ENCODE assay signal across 13 cellular contexts in the genomic region with DNA sequence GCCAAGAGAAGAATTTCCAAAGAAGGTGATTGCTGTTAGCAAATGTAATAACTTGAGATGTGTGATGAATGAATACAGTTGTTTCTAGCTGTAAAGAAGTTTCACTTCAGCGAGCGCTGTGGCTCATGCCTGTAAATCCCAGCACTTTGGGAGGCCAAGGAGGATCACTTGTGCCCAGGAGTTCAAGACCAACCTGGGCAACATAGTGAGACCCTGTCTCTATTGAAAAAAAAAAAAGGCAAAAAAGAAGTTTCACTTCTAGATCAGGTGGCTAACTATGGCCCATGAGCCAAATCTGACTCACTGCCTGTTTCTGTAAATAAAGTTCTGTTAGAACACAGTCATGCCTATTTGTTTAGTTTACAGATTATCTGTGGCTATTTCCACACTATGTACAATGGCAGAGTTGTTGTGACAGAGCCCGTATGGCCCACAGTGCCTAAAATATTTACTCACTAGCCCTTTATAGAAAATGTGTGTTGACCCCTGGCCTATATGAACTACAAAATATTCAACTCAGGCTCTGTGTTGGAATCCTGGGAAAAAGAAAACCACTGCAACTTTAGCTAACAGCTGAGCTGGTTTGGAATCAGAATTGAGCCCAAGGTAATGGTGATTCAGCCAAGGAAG. TPM values are rescaled to one million over a fixed set of nuclear protein-coding genes. Genes with fewer than 3 reads are reported as not detected.
DNase-seq lines count a peak whose midpoint lies in the region; ATAC-seq and TF ChIP-seq lines count a peak whose summit lies in the region.
"Had no signal": no experiment of that assay in that cellular context is flagged by ENCODE, and none has a peak within 500 bp of the region (broad histone marks: within the 10 kb centered on the region; RNA-seq: fewer than 3 reads in every experiment).

No MANE protein-coding gene starts in this region.

- H3K9me3 ChIP-seq in MM.1S (replicated peaks; ENCODE audit: insufficient read depth, low read length) (no peaks in the 10 kb centered on the region), mucosa of descending colon (no peaks in the 10 kb centered on the region), Caco-2 (no peaks in the 10 kb centered on the region)

- no peak overlapping the region for H3K27ac Mint-ChIP-seq in Caco-2 (ENCODE audit: unreplicated experiment)
- H3K27ac Mint-ChIP-seq: CD8-positive, alpha-beta T cell had no signal

- H3K4me2 ChIP-seq in MM.1S (ENCODE audit: low read depth, low read length) = peak overlapping the region; percentile 13; the same call in 1 of the 2 replicates

- H3F3A ChIP-seq in MM.1S (ENCODE audit: insufficient read depth, low read length) = no peaks in the 10 kb centered on the region

- no peak overlapping the region for H3K9ac ChIP-seq in MM.1S (ENCODE audit: low read length)

- POLR2A ChIA-PET in Caco-2 (lab: Charles Lee) = no interaction called here

- no peak overlapping the region for H3K4me3 Mint-ChIP-seq in Caco-2 (ENCODE audit: unreplicated experiment)
- H3K4me3 Mint-ChIP-seq: CD8-positive, alpha-beta T cell had no signal

- no peak overlapping the region for H3K4me3 ChIP-seq in MM.1S (ENCODE audit: low read length)
- no peak overlapping the region for H3K4me3 ChIP-seq in mucosa of descending colon
- H3K4me3 ChIP-seq in Caco-2 (ENCODE audit: low read depth, low read length) = no peak overlapping the region

- ATAC-seq in mucosa of descending colon (peak; percentile 25), GM19035 (IDR thresholded peaks at IDR 0.05; ENCODE audit: unreplicated experiment) (no peak), HG03460 (IDR thresholded peaks at IDR 0.05; ENCODE audit: unreplicated experiment) (no peak)
- ATAC-seq: CD8-positive, alpha-beta T cell had no signal

- TF ChIP-seq CTCF in MM.1S (IDR thresholded peaks at IDR 0.05; ENCODE audit: low read length) (no peak), mucosa of descending colon (IDR thresholded peaks at IDR 0.05) (no peak), Caco-2 (IDR thresholded peaks at IDR 0.05; ENCODE audit: insufficient read depth in 1 of 2, low read depth in 1 of 2, low read length in 1 of 2, severe bottlenecking in 1 of 2, unreplicated experiment in 1 of 2) (no peak)

- H3K79me2 ChIP-seq in MM.1S (ENCODE audit: low read length) = no peaks in the 10 kb centered on the region

- peaks cover 5% of the 10 kb centered on the region for H3K36me3 Mint-ChIP-seq in Caco-2 (ENCODE audit: insufficient read depth, unreplicated experiment)
- H3K36me3 Mint-ChIP-seq: CD8-positive, alpha-beta T cell had no signal

- no peaks in the 10 kb centered on the region for H3K9me3 Mint-ChIP-seq in Caco-2 (ENCODE audit: unreplicated experiment)
- H3K9me3 Mint-ChIP-seq: CD8-positive, alpha-beta T cell had no signal

- H4K20me1 ChIP-seq in MM.1S (ENCODE audit: insufficient read depth, low read length) = no peaks in the 10 kb centered on the region

- H3K4me1 ChIP-seq in MM.1S (ENCODE audit: low read length) (no peaks in the 10 kb centered on the region), mucosa of descending colon (ENCODE audit: low read depth) (no peaks in the 10 kb centered on the region), Caco-2 (no peaks in the 10 kb centered on the region)

- peak overlapping the region; percentile 17; the same call in 1 of the 2 replicates for H2AFZ ChIP-seq in MM.1S (ENCODE audit: low read length)

- H3K27me3 ChIP-seq in MM.1S (replicated peaks; ENCODE audit: insufficient read depth, low read length) = no peaks in the 10 kb centered on the region
- no peaks in the 10 kb centered on the region for H3K27me3 ChIP-seq in Caco-2 (replicated peaks; ENCODE audit: control insufficient read depth, insufficient read depth, low read length)

- intact Hi-C loops in mucosa of descending colon (cut with DNase I, micrococcal nuclease) (no loop called here), Caco-2 (cut with micrococcal nuclease; ENCODE audit: unreplicated experiment) (no loop called here)

- no peaks in the 10 kb centered on the region for H3K9me2 ChIP-seq in MM.1S (replicated peaks; ENCODE audit: insufficient read depth, low read length)

- DNase-seq in EL (peak; percentile 58), MM.1S (no peak), dedifferentiated amniotic fluid mesenchymal stem cell (ENCODE audit: extremely low spot score) (peak; percentile 28), mucosa of descending colon (no peak), HuH-7.5 (ENCODE audit: low spot score) (no peak), Caco-2 (no peak)
- DNase-seq: anterior cingulate cortex; CD8-positive, alpha-beta T cell; NCI-H446 treated with DMSO at 0.1 percent for 48 hours; RPMI8226; substantia nigra had no signal

- H3K36me3 ChIP-seq in MM.1S (replicated peaks; ENCODE audit: insufficient read depth, low read length) (no peaks in the 10 kb centered on the region), mucosa of descending colon (ENCODE audit: low read depth) (no peaks in the 10 kb centered on the region), Caco-2 (ENCODE audit: control insufficient read depth, insufficient read depth, low read length) (no peaks in the 10 kb centered on the region)

- peaks cover 3% of the 10 kb centered on the region for H3K27me3 Mint-ChIP-seq in Caco-2 (ENCODE audit: insufficient read depth, unreplicated experiment)

- no peaks in the 10 kb centered on the region for H3K4me1 Mint-ChIP-seq in Caco-2 (ENCODE audit: low read depth, unreplicated experiment)

- CTCF ChIA-PET in Caco-2 (lab: Charles Lee) = no interaction called here

- no peak overlapping the region for H3K27ac ChIP-seq in MM.1S (ENCODE audit: low read length)

- BruUV-seq in Caco-2 (replicated peaks; lab: Mats Ljungman, UMichigan) = no TSS peak

RNA-seq across cellular contexts. Expression of a gene that starts 54.1 kb away (rescaled TPM):
- 10 to 100 TPM; 10.5 to 18.0 (median 16.2) TPM for total RNA-seq in mucosa of descending colon
- total RNA-seq in Caco-2 (2022) = 30.0 and 34.3 TPM in 2 replicates

Comparison
In these comparisons a context has a peak if more than half of its experiments do, and no peak if none do; other contexts are left out.
1. DNase-seq: peak in EL (single experiment) and dedifferentiated amniotic fluid mesenchymal stem cell (single experiment); none in MM.1S (single experiment), mucosa of descending colon (0 of 3), HuH-7.5 (single experiment) and Caco-2 (0 of 2).